Comparison of ENCODE assay signal across 22 cellular contexts in the genomic region with DNA sequence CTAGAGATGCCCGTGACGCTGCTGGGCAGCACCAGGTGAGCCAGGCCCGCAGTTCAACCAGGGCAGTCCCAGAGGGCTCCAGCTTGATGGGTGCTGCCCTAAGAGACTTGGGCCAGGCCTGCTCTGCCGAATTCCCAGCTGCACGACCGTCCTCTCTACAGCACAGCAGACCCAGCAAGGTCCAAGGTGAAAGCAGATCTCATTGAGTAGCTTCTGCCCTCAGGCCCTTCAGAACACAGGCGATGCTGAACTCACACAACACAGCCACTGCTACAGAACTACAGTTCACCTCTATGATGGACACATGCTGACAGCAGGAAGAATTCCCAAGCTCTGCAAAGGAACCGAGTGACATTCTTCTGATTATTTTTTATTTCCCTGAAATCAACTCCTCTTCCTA.
A peak's percentile ranks its signal among the peaks of the same experiment; 100 is the strongest.
DNase-seq lines count a peak whose midpoint lies in the region; ATAC-seq and TF ChIP-seq lines count a peak whose summit lies in the region.
"Had no signal": no experiment of that assay in that cellular context is flagged by ENCODE, and none has a peak within 500 bp of the region (broad histone marks: within the 10 kb centered on the region; RNA-seq: fewer than 3 reads in every experiment).

No MANE protein-coding gene starts in this region.

- H3K27me3 ChIP-seq in right atrium auricular region (no peaks in the 10 kb centered on the region), esophagus muscularis mucosa (no peaks in the 10 kb centered on the region), neural progenitor cell (no peaks in the 10 kb centered on the region)
- H3K27me3 ChIP-seq: brain microvascular endothelial cell had no signal

- WGBS in esophagus muscularis mucosa, result 94% methylated on average over 7 of the region's 8 CpGs

- H3K4me1 Mint-ChIP-seq in neural progenitor cell (peaks cover 49% of the 10 kb centered on the region), type B pancreatic cell (ENCODE audit: unreplicated experiment) (peaks cover 66% of the 10 kb centered on the region)
- H3K4me1 Mint-ChIP-seq: activated CD4-positive, alpha-beta T cell treated with anti-CD3 and anti-CD28 coated beads for 36 hours; activated CD8-positive, alpha-beta memory T cell treated with anti-CD3 and anti-CD28 coated beads, Interleukin-2, amount 10 ng/mL, durations not matched to agents 7 days and 5 days had no signal

- DNase-seq in right atrium auricular region (ENCODE audit: low spot score) (no peak), Right ventricle myocardium superior (no peak), esophagus muscularis mucosa (ENCODE audit: extremely low spot score) (no peak), neural progenitor cell (ENCODE audit: low spot score) (no peak), type B pancreatic cell (ENCODE audit: extremely low spot score, unreplicated experiment) (no peak), SHP77 (lab: John Stamatoyannopoulos, UW) (no peak), SK-N-DZ (ENCODE audit: low spot score) (no peak), GM20000 (ENCODE audit: low spot score) (no peak)
- DNase-seq: ACHN; activated CD4-positive, alpha-beta T cell treated with anti-CD3 and anti-CD28 coated beads for 36 hours; activated CD8-positive, alpha-beta memory T cell treated with anti-CD3 and anti-CD28 coated beads, Interleukin-2, amount 10 ng/mL, durations not matched to agents 7 days and 5 days; brain microvascular endothelial cell; CD4-positive, CD25-positive, alpha-beta regulatory T cell; DMS153; GDM1; IMR-90; NCI-H1436; NCI-H524 treated with DMSO at 0.1 percent for 48 hours had no signal

- H3K4me3 ChIP-seq in right atrium auricular region, result no peak overlapping the region
- no peak overlapping the region for H3K4me3 ChIP-seq in esophagus muscularis mucosa
- H3K4me3 ChIP-seq in neural progenitor cell, result no peak overlapping the region
- H3K4me3 ChIP-seq: thoracic aorta had no signal

- no peak overlapping the region for H2AFZ ChIP-seq in neural progenitor cell (replicated peaks)

- TF ChIP-seq CTCF in right atrium auricular region (IDR thresholded peaks at IDR 0.05) (no peak), esophagus muscularis mucosa (IDR thresholded peaks at IDR 0.05) (no peak), neural progenitor cell (IDR thresholded peaks at IDR 0.05) (no peak), type B pancreatic cell (conservative IDR thresholded peaks at IDR 0.05) (no peak), GM20000 (IDR thresholded peaks at IDR 0.05; ENCODE audit: extremely low read depth, missing control alignments) (no peak)

- H3K27ac ChIP-seq in right atrium auricular region (peak overlapping the region; percentile 75 to 80), esophagus muscularis mucosa (replicated peaks in 1 of 4) (peak overlapping the region; percentile 10 to 82 (median 50)), neural progenitor cell (no peak overlapping the region)
- H3K27ac ChIP-seq: brain microvascular endothelial cell, thoracic aorta had no signal

- no peak overlapping the region for H3K4me2 ChIP-seq in neural progenitor cell

- H3K79me2 ChIP-seq in neural progenitor cell (ENCODE audit: low read depth), result peaks cover 95% of the 10 kb centered on the region

- H3K9me3 Mint-ChIP-seq in neural progenitor cell (no peaks in the 10 kb centered on the region), type B pancreatic cell (no peaks in the 10 kb centered on the region)
- H3K9me3 Mint-ChIP-seq: activated T-helper 1 cell treated with anti-CD3 and anti-CD28 coated beads, Interleukin-12 subunit alpha, Interleukin-12 subunit beta, Interleukin-2, Interleukin-4 antibody, amounts not matched to agents 30 ng/mL and 10 ng/mL and 1 ng/mL, durations not matched to agents 14 hours and 24 hours and 36 hours; CD4-positive, CD25-positive, alpha-beta regulatory T cell; dendritic cell treated with granulocyte-macrophage colony-stimulating factor and Interleukin-4, amounts not matched to agents 40 ng/mL and 50 ng/mL, for 4 days had no signal

- H4K20me1 ChIP-seq in neural progenitor cell (ENCODE audit: low read depth), result peaks cover 87% of the 10 kb centered on the region

- H3K4me1 ChIP-seq in right atrium auricular region (peaks cover 0 to 80% of the 10 kb centered on the region in 2 donors), esophagus muscularis mucosa (peaks cover 80 to 96% (median 87%) of the 10 kb centered on the region in 4 donors), neural progenitor cell (peaks cover 51% of the 10 kb centered on the region)

- H3K27ac Mint-ChIP-seq in neural progenitor cell, result peak overlapping the region; percentile 85
- H3K27ac Mint-ChIP-seq in type B pancreatic cell, result peak overlapping the region; percentile 8
- H3K27ac Mint-ChIP-seq: activated CD4-positive, alpha-beta T cell treated with anti-CD3 and anti-CD28 coated beads for 36 hours; activated CD8-positive, alpha-beta memory T cell treated with anti-CD3 and anti-CD28 coated beads, Interleukin-2, amount 10 ng/mL, durations not matched to agents 7 days and 5 days; activated naive CD8-positive, alpha-beta T cell; activated T-helper 1 cell treated with anti-CD3 and anti-CD28 coated beads, Interleukin-12 subunit alpha, Interleukin-12 subunit beta, Interleukin-2, Interleukin-4 antibody, amounts not matched to agents 30 ng/mL and 10 ng/mL and 1 ng/mL, durations not matched to agents 14 hours and 24 hours and 36 hours; dendritic cell treated with granulocyte-macrophage colony-stimulating factor and Interleukin-4, amounts not matched to agents 40 ng/mL and 50 ng/mL, for 4 days had no signal

- H3K36me3 ChIP-seq in right atrium auricular region (no peaks in the 10 kb centered on the region), esophagus muscularis mucosa (no peaks in the 10 kb centered on the region), neural progenitor cell (no peaks in the 10 kb centered on the region)
- H3K36me3 ChIP-seq: brain microvascular endothelial cell, thoracic aorta had no signal

- no peak for TF ChIP-seq POLR2A in esophagus muscularis mucosa (IDR thresholded peaks at IDR 0.05; ENCODE audit: low read depth)

- H3K9me3 ChIP-seq in right atrium auricular region, result no peaks in the 10 kb centered on the region
- no peaks in the 10 kb centered on the region for H3K9me3 ChIP-seq in esophagus muscularis mucosa
- H3K9me3 ChIP-seq in neural progenitor cell (ENCODE audit: low read depth), result no peaks in the 10 kb centered on the region
- H3K9me3 ChIP-seq: thoracic aorta had no signal

- peaks cover 9% of the 10 kb centered on the region for H3F3A ChIP-seq in neural progenitor cell (ENCODE audit: low read depth)

- TF ChIP-seq EP300 in esophagus muscularis mucosa (IDR thresholded peaks at IDR 0.05), result no peak

- H3K27me3 Mint-ChIP-seq in neural progenitor cell (ENCODE audit: insufficient read depth, low read depth), result no peaks in the 10 kb centered on the region
- H3K27me3 Mint-ChIP-seq in type B pancreatic cell, result no peaks in the 10 kb centered on the region
- H3K27me3 Mint-ChIP-seq: activated CD4-positive, alpha-beta T cell treated with anti-CD3 and anti-CD28 coated beads for 36 hours; activated CD8-positive, alpha-beta memory T cell treated with anti-CD3 and anti-CD28 coated beads, Interleukin-2, amount 10 ng/mL, durations not matched to agents 7 days and 5 days; activated naive CD8-positive, alpha-beta T cell; CD4-positive, CD25-positive, alpha-beta regulatory T cell; dendritic cell treated with granulocyte-macrophage colony-stimulating factor and Interleukin-4, amounts not matched to agents 40 ng/mL and 50 ng/mL, for 4 days had no signal

- H3K4me3 Mint-ChIP-seq in neural progenitor cell, result no peak overlapping the region
- H3K4me3 Mint-ChIP-seq in type B pancreatic cell, result no peak overlapping the region
- H3K4me3 Mint-ChIP-seq: activated CD4-positive, alpha-beta T cell treated with anti-CD3 and anti-CD28 coated beads for 36 hours; activated CD8-positive, alpha-beta memory T cell treated with anti-CD3 and anti-CD28 coated beads, Interleukin-2, amount 10 ng/mL, durations not matched to agents 7 days and 5 days; activated naive CD8-positive, alpha-beta T cell; activated T-helper 1 cell treated with anti-CD3 and anti-CD28 coated beads, Interleukin-12 subunit alpha, Interleukin-12 subunit beta, Interleukin-2, Interleukin-4 antibody, amounts not matched to agents 30 ng/mL and 10 ng/mL and 1 ng/mL, durations not matched to agents 14 hours and 24 hours and 36 hours; CD4-positive, CD25-positive, alpha-beta regulatory T cell; dendritic cell treated with granulocyte-macrophage colony-stimulating factor and Interleukin-4, amounts not matched to agents 40 ng/mL and 50 ng/mL, for 4 days had no signal

- no peak overlapping the region for H3K9ac ChIP-seq in neural progenitor cell

- no peaks in the 10 kb centered on the region for H3K36me3 Mint-ChIP-seq in neural progenitor cell
- no peaks in the 10 kb centered on the region for H3K36me3 Mint-ChIP-seq in type B pancreatic cell
- H3K36me3 Mint-ChIP-seq: activated CD8-positive, alpha-beta memory T cell treated with anti-CD3 and anti-CD28 coated beads, Interleukin-2, amount 10 ng/mL, durations not matched to agents 7 days and 5 days had no signal

- no peak for ATAC-seq in Right ventricle myocardium superior (ENCODE audit: poor library complexity)
- ATAC-seq: activated CD4-positive, alpha-beta T cell treated with anti-CD3 and anti-CD28 coated beads for 36 hours; activated CD8-positive, alpha-beta memory T cell treated with anti-CD3 and anti-CD28 coated beads, Interleukin-2, amount 10 ng/mL, durations not matched to agents 7 days and 5 days had no signal

- intact Hi-C loops in Right ventricle myocardium superior (cut with DNase I), result no loop called here
- intact Hi-C loops in esophagus muscularis mucosa (cut with DNase I), result no loop called here
